19 cellular contexts compared by ENCODE assay signal in genomic region chr1:205043866-205044265, GRCh38. TPM values are rescaled to one million over a fixed set of nuclear protein-coding genes. Genes with fewer than 3 reads are reported as not detected.
DNase-seq lines count a peak whose midpoint lies in the region; ATAC-seq and TF ChIP-seq lines count a peak whose summit lies in the region.
"Had no signal": no experiment of that assay in that cellular context is flagged by ENCODE, and none has a peak within 500 bp of the region (broad histone marks: within the 10 kb centered on the region; RNA-seq: fewer than 3 reads in every experiment).

No MANE protein-coding gene starts in this region.

- WGBS in sigmoid colon, 2 donors = 34 to 41% methylated on average over 4 of the region's 4 CpGs
- WGBS in prostate gland = 45% methylated on average over 4 of the region's 4 CpGs

- intact Hi-C loops in sigmoid colon (cut with DNase I) (no loop called here), prostate gland (cut with DNase I) (no loop called here)

- TF ChIP-seq CTCF in sigmoid colon (IDR thresholded peaks at IDR 0.05) (no peak), prostate gland (IDR thresholded peaks at IDR 0.05) (no peak)

- no peaks in the 10 kb centered on the region for H3K9me3 ChIP-seq in iPS-18a (ENCODE audit: control insufficient read depth, low read depth, low read length)
- no peaks in the 10 kb centered on the region for H3K9me3 ChIP-seq in sigmoid colon
- H3K9me3 ChIP-seq in prostate gland = no peaks in the 10 kb centered on the region
- H3K9me3 ChIP-seq: Caco-2, HAP-1 had no signal

- ATAC-seq in GM18511 (IDR thresholded peaks at IDR 0.05; ENCODE audit: unreplicated experiment) = no peak

- H3K27ac ChIP-seq in caudate nucleus (ENCODE audit: low read depth, low read length) (peak overlapping the region; percentile 98), iPS-18a (ENCODE audit: low read length) (no peak overlapping the region), sigmoid colon (no peak overlapping the region), prostate gland (no peak overlapping the region)
- H3K27ac ChIP-seq: HL-60 had no signal

- H3K4me3 ChIP-seq in H7 (ENCODE audit: insufficient read depth, low read depth, low read length) = no peak overlapping the region
- H3K4me3 ChIP-seq in iPS-18a (ENCODE audit: low read length) = peak overlapping the region; percentile 40
- H3K4me3 ChIP-seq in sigmoid colon = peak overlapping the region in 1 of 4 donors; percentile 29
- H3K4me3 ChIP-seq in prostate gland = no peak overlapping the region
- H3K4me3 ChIP-seq: HAP-1 had no signal

- H3K9ac ChIP-seq in iPS-18a (ENCODE audit: low read length) = no peak overlapping the region

- H3K4me1 ChIP-seq in iPS-18a (ENCODE audit: control insufficient read depth, low read depth, low read length) = peaks cover 20% of the 10 kb centered on the region
- H3K4me1 ChIP-seq in sigmoid colon = peaks cover 0 to 11% (median 9%) of the 10 kb centered on the region in 4 donors
- H3K4me1 ChIP-seq in prostate gland (replicated peaks) = no peaks in the 10 kb centered on the region
- H3K4me1 ChIP-seq: Caco-2, HAP-1 had no signal

- TF ChIP-seq EP300 in sigmoid colon (IDR thresholded peaks at IDR 0.05) = no peak

- DNase-seq in H7 = peak; percentile 86
- no peak for DNase-seq in caudate nucleus (lab: John Stamatoyannopoulos, UW)
- DNase-seq in superior temporal gyrus (ENCODE audit: extremely low spot score) = peak; percentile 12
- no peak for DNase-seq in sigmoid colon
- DNase-seq in prostate gland (ENCODE audit: low spot score) = no peak
- DNase-seq: Caco-2, DMS153, NCI-H1105, NCI-H1694, NCI-H345, NCI-H69, SHP77 treated with DMSO at 0.1 percent for 48 hours had no signal

- no peaks in the 10 kb centered on the region for H3K36me3 ChIP-seq in H7 (replicated peaks; ENCODE audit: control insufficient read depth, insufficient read depth, low read length)
- H3K36me3 ChIP-seq in iPS-18a (ENCODE audit: control insufficient read depth, low read depth, low read length) = no peaks in the 10 kb centered on the region
- no peaks in the 10 kb centered on the region for H3K36me3 ChIP-seq in sigmoid colon
- no peaks in the 10 kb centered on the region for H3K36me3 ChIP-seq in prostate gland
- H3K36me3 ChIP-seq: HAP-1 had no signal

- H3K27me3 ChIP-seq in H7 (ENCODE audit: control insufficient read depth, insufficient read depth, low read length) = peaks cover 16% of the 10 kb centered on the region
- peaks cover 44% of the 10 kb centered on the region for H3K27me3 ChIP-seq in iPS-18a (ENCODE audit: control insufficient read depth, insufficient read depth, low read length)
- H3K27me3 ChIP-seq in sigmoid colon = peaks cover 14 to 75% (median 32%) of the 10 kb centered on the region in 3 donors
- peaks cover 18% of the 10 kb centered on the region for H3K27me3 ChIP-seq in prostate gland (replicated peaks; ENCODE audit: insufficient read depth)

- TF ChIP-seq POLR2A in sigmoid colon (IDR thresholded peaks at IDR 0.05) = no peak
- no peak for TF ChIP-seq POLR2A in prostate gland (IDR thresholded peaks at IDR 0.05)

RNA-seq across cellular contexts. Expression of gene CNTN2, which starts 0.9 kb away (rescaled TPM):
- not detected in 2 replicates for total RNA-seq in H7 (2014; rRNA removed; shearing (Covaris generic))
- 1 to 10 TPM; 1.8 to 4.4 (median 3.4) TPM for total RNA-seq in sigmoid colon
- polyA plus RNA-seq in sigmoid colon = 1 to 10 TPM in 1 of 3 donors, under 1 TPM in 1, not detected in 1; 0.46 to 1.5 TPM
- 1 to 10 TPM in 1 of 2 donors, not detected in 1; 5.1 TPM for total RNA-seq in prostate gland
- total RNA-seq: Caco-2, LHCN-M2, OCI-LY7, RPMI7951 had no signal

RNA-seq across cellular contexts. Expression of gene TMEM81, which starts 40.4 kb away (rescaled TPM):
- 1.9 and 2.6 TPM in 2 replicates for total RNA-seq in H7 (2014; rRNA removed; shearing (Covaris generic))
- 1 to 10 TPM; 2.1 to 3.6 (median 2.7) TPM for total RNA-seq in sigmoid colon
- polyA plus RNA-seq in sigmoid colon = 1 to 10 TPM in 1 of 3 donors, under 1 TPM in 1, not detected in 1; 0.92 to 1.8 TPM
- 1 to 10 TPM in 1 of 2 donors, under 1 TPM in 1; 0.73 to 2.2 TPM for total RNA-seq in prostate gland

Comparison
In these comparisons a context has a peak if more than half of its experiments do, and no peak if none do; other contexts are left out.
1. DNase-seq: peak in H7 (single experiment) and superior temporal gyrus (single experiment); none in caudate nucleus (0 of 61), sigmoid colon (single experiment) and prostate gland (single experiment).